ENCODE assay signal across 8 cellular contexts in genomic region chr11:18321622-18321990, GRCh38. TPM values are rescaled to one million over a fixed set of nuclear protein-coding genes. Genes with fewer than 3 reads are reported as not detected.
DNase-seq lines count a peak whose midpoint lies in the region; ATAC-seq and TF ChIP-seq lines count a peak whose summit lies in the region.

No MANE protein-coding gene starts in this region.

- intact Hi-C loops in left lung (cut with DNase I): no loop called here

- DNase-seq in AG08395 (ENCODE audit: low spot score) (peak; percentile 8), left lung (no peak), tibial nerve (ENCODE audit: low spot score in 2 of 2) (no peak), NK-92 (lab: John Stamatoyannopoulos, UW; ENCODE audit: unreplicated experiment) (no peak), foreskin melanocyte (no peak)

- H3K9ac ChIP-seq in HUES48 (ENCODE audit: low read depth, low read length): peak overlapping the region; percentile 99

- no peak for TF ChIP-seq POLR2A in tibial nerve (IDR thresholded peaks at IDR 0.05)

- no peaks in the 10 kb centered on the region for H3K9me3 ChIP-seq in HUES48 (ENCODE audit: control insufficient read depth, insufficient read depth, low read length)
- no peaks in the 10 kb centered on the region for H3K9me3 ChIP-seq in left lung
- no peaks in the 10 kb centered on the region for H3K9me3 ChIP-seq in tibial nerve

- H3K4me3 ChIP-seq in HUES48 (ENCODE audit: low read depth, low read length) (peak overlapping the region; percentile 95), left lung (peak overlapping the region; percentile 60 to 95), tibial nerve (peak overlapping the region; percentile 81 to 84 (median 83))

- H3K27me3 ChIP-seq in HUES48 (ENCODE audit: control insufficient read depth, insufficient read depth, low read length) (no peaks in the 10 kb centered on the region), left lung (no peaks in the 10 kb centered on the region), tibial nerve (no peaks in the 10 kb centered on the region)

- 0 to 2% methylated on average over 3 of the region's 3 CpGs for WGBS in tibial nerve, 2 donors

- H3K4me1 ChIP-seq in HUES48 (ENCODE audit: control insufficient read depth, insufficient read depth, low read length) (peaks cover 11% of the 10 kb centered on the region; the same call in 1 of the 2 replicates), left lung (peaks cover 30 to 60% of the 10 kb centered on the region in 2 donors), tibial nerve (peaks cover 0 to 63% (median 34%) of the 10 kb centered on the region in 4 donors)

- H3K36me3 ChIP-seq in HUES48 (ENCODE audit: control insufficient read depth, insufficient read depth, low read length) (peaks cover 27% of the 10 kb centered on the region), left lung (peaks cover 0 to 13% of the 10 kb centered on the region in 2 donors), tibial nerve (peaks cover 0 to 14% (median 0%) of the 10 kb centered on the region in 3 donors)

- H3K27ac ChIP-seq in HUES48 (ENCODE audit: low read depth, low read length) (peak overlapping the region; percentile 99), angular gyrus (ENCODE audit: low read depth, low read length) (peak overlapping the region; percentile 99), left lung (peak overlapping the region; percentile 96 to 98), tibial nerve (peak overlapping the region; percentile 93 to 99 (median 98))

- TF ChIP-seq CTCF in left lung (IDR thresholded peaks at IDR 0.05): no peak
- no peak for TF ChIP-seq CTCF in tibial nerve (IDR thresholded peaks at IDR 0.05)

- TF ChIP-seq EP300 in tibial nerve (IDR thresholded peaks at IDR 0.05): no peak

- ATAC-seq in GM19025 (IDR thresholded peaks at IDR 0.05; ENCODE audit: low read depth, unreplicated experiment) (peak; percentile 2), left lung (peak; percentile 6)

RNA-seq across cellular contexts. Expression of gene HPS5, which starts 0.3 kb away (rescaled TPM):
- total RNA-seq in left lung: 10 to 100 TPM; 23.8 to 25.3 TPM
- 100 to 1,000 TPM in 1 of 4 donors, 10 to 100 TPM in 3; 42.6 to 101 (median 65.2) TPM for total RNA-seq in tibial nerve

RNA-seq across cellular contexts. Expression of gene GTF2H1, which starts 0.8 kb away (rescaled TPM):
- 10 to 100 TPM; 30.6 to 41.3 TPM for total RNA-seq in left lung
- total RNA-seq in tibial nerve: 10 to 100 TPM; 38.7 to 62.2 (median 53.4) TPM

RNA-seq across cellular contexts. Expression of gene SAA1, which starts 55.5 kb away (rescaled TPM):
- 100 to 1,000 TPM in 1 of 2 donors, under 1 TPM in 1; 0.58 to 194 TPM for total RNA-seq in left lung
- total RNA-seq in tibial nerve: 10 to 100 TPM in 3 of 4 donors, 1 to 10 TPM in 1; 7.8 to 58.8 (median 16.6) TPM
